Comparison of ENCODE assay signal across 18 cellular contexts in genomic region chr4:102338405-102338804, GRCh38.
"Had no signal": no experiment of that assay in that cellular context is flagged by ENCODE, and none has a peak within 500 bp of the region (broad histone marks: within the 10 kb centered on the region; RNA-seq: fewer than 3 reads in every experiment).

No MANE protein-coding gene starts in this region.

- H3K4me1 ChIP-seq: prostate gland, right lobe of liver had no signal

- H3K4me3 Mint-ChIP-seq: activated B cell treated with CpG ODN at 0.5 μM for 24 hours; activated CD4-positive, alpha-beta T cell treated with anti-CD3 and anti-CD28 coated beads, Interleukin-2, amount 10 ng/mL, durations not matched to agents 7 days and 5 days; activated T-cell treated with anti-CD3 and anti-CD28 coated beads, Interleukin-2, amount 50 U/mL, for 24 hours; nephron; T-helper 17 cell had no signal

- H3K36me3 ChIP-seq: gastroesophageal sphincter, prostate gland, right lobe of liver had no signal

- H3K27me3 ChIP-seq: gastroesophageal sphincter, right lobe of liver had no signal

- H3K4me1 Mint-ChIP-seq: nephron had no signal

- ATAC-seq: activated naive CD4-positive, alpha-beta T cell treated with anti-CD3 and anti-CD28 coated beads, Interleukin-2, amount 50 U/mL, for 72 hours; gastroesophageal sphincter; left ventricle myocardium superior; right lobe of liver; T-helper 17 cell had no signal

- DNase-seq: activated B cell treated with CpG ODN at 0.5 μM for 24 hours; activated CD4-positive, alpha-beta T cell treated with anti-CD3 and anti-CD28 coated beads, Interleukin-2, amount 10 ng/mL, durations not matched to agents 7 days and 5 days; activated effector memory CD4-positive, alpha-beta T cell treated with anti-CD3 and anti-CD28 coated beads, Interleukin-2, amount 50 U/mL, for 16 hours; activated T-cell treated with anti-CD3 and anti-CD28 coated beads, Interleukin-2, amount 50 U/mL, for 24 hours; aorta; kidney; left ventricle myocardium superior; mesendoderm; occipital lobe; right lobe of liver; stimulated activated CD4-positive, alpha-beta T cell treated with anti-CD3 and anti-CD28 coated beads, Interleukin-2, amount 100 ng/mL, for 24 hours; stimulated activated naive CD4-positive, alpha-beta T cell; T-helper 17 cell had no signal

- H3K9me3 Mint-ChIP-seq: activated B cell treated with CpG ODN at 0.5 μM for 24 hours; activated CD4-positive, alpha-beta T cell treated with anti-CD3 and anti-CD28 coated beads, Interleukin-2, amount 10 ng/mL, durations not matched to agents 7 days and 5 days; activated naive CD4-positive, alpha-beta T cell treated with anti-CD3 and anti-CD28 coated beads, Interleukin-2, amount 50 U/mL, for 72 hours; activated T-cell treated with anti-CD3 and anti-CD28 coated beads, Interleukin-2, amount 50 U/mL, for 24 hours; nephron had no signal

- H3K27ac Mint-ChIP-seq: activated B cell treated with CpG ODN at 0.5 μM for 24 hours; activated CD4-positive, alpha-beta T cell treated with anti-CD3 and anti-CD28 coated beads, Interleukin-2, amount 10 ng/mL, durations not matched to agents 7 days and 5 days; activated naive CD4-positive, alpha-beta T cell treated with anti-CD3 and anti-CD28 coated beads, Interleukin-2, amount 50 U/mL, for 72 hours; activated T-cell treated with anti-CD3 and anti-CD28 coated beads, Interleukin-2, amount 50 U/mL, for 24 hours; nephron; T-helper 17 cell had no signal

- H3K9me3 ChIP-seq: gastroesophageal sphincter, prostate gland, right lobe of liver had no signal

- FAIRE-seq: colon, kidney had no signal

- H3K4me3 ChIP-seq: gastroesophageal sphincter, prostate gland, right lobe of liver had no signal

- H3K27ac ChIP-seq: gastroesophageal sphincter, prostate gland, right lobe of liver had no signal

- H3K27me3 Mint-ChIP-seq: activated B cell treated with CpG ODN at 0.5 μM for 24 hours; activated CD4-positive, alpha-beta T cell treated with anti-CD3 and anti-CD28 coated beads, Interleukin-2, amount 10 ng/mL, durations not matched to agents 7 days and 5 days; activated T-cell treated with anti-CD3 and anti-CD28 coated beads, Interleukin-2, amount 50 U/mL, for 24 hours; T-helper 17 cell had no signal
